In the genomic region with DNA sequence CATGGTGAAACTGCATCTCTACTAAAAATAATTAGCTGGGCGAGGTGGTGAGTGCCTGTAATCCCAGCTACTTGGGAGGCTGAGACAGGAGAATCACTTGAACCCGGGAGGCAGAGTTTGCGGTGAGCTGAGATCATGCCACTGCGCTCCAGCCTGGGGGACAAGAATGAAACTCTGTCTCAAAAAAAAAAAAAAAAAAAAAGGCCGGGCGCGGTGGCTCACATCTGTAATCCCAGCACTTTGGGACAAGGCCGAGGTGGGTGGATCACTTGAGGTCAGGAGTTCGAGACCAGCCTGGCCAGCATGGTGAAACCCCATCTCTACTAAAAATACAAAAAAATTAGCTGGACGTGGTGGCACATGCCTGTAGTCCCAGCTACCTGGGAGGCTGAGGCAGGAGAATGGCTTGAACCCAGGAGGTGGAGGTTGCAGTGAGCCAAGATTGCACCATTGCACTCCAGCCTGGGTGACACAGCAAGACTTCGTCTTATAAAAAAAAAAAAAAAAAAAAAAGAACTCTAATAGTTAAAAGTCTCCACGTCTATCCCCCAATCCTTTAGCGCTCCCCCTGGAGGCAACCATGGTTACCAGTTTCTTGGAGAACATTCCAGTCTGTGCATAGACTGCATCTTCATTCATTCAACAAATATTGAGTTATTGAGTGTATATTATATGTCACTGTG, we compare ENCODE assay signal across 10 cellular contexts. TPM values are rescaled to one million over a fixed set of nuclear protein-coding genes. Genes with fewer than 3 reads are reported as not detected.
DNase-seq lines count a peak whose midpoint lies in the region; ATAC-seq, FAIRE-seq and TF ChIP-seq lines count a peak whose summit lies in the region.
"Not testable (repeated sequence)": the region's sequence is repeated elsewhere in the genome, so short reads cannot be mapped to it uniquely, and the experiment has no call there.
"Had no signal": no experiment of that assay in that cellular context is flagged by ENCODE, and none has a peak within 500 bp of the region (broad histone marks: within the 10 kb centered on the region; RNA-seq: fewer than 3 reads in every experiment).

No MANE protein-coding gene starts in this region.

- H3K9ac ChIP-seq in HCT116 (ENCODE audit: low read length); K562 (ENCODE audit: insufficient read depth in 1 of 2, low read depth in 2 of 2, low read length in 2 of 2); mesendoderm (ENCODE audit: low read length): not testable (repeated sequence)

- H2BK5ac ChIP-seq in mesendoderm (ENCODE audit: low read length), result not testable (repeated sequence)

- H2BK120ac ChIP-seq in mesendoderm (ENCODE audit: low read depth, low read length), result not testable (repeated sequence)

- H3K79me1 ChIP-seq in mesendoderm (ENCODE audit: low read length), result not testable (repeated sequence)

- H3K23ac ChIP-seq in mesendoderm (ENCODE audit: low read length), result not testable (repeated sequence)

- H3K79me2 ChIP-seq in HCT116 (ENCODE audit: insufficient read depth, low read length); K562 (ENCODE audit: control insufficient read depth, insufficient read depth, low read length); mesendoderm (ENCODE audit: control insufficient read depth, insufficient read depth, low read length): not testable (repeated sequence)

- not testable (repeated sequence) for BruUV-seq in HCT116 (replicated peaks; lab: Mats Ljungman, UMichigan); K562 (replicated peaks; lab: Mats Ljungman, UMichigan)

- POLR2A ChIA-PET in HCT116 (lab: Charles Lee), result interaction anchor here (1.1 to 2.8 kb wide), 3 partner anchors 12 to 22 kb away, joined by 3 to 18 read pairs (median 15); a partner anchor contains a TSS
- POLR2A ChIA-PET in K562 (lab: Yijun Ruan, JAX), result interaction anchor here (0.6 to 8.2 kb wide), 4 partner anchors 11 to 837 kb away, joined by 3 to 80 read pairs (median 22); a partner anchor contains a TSS

- in situ Hi-C loops in K562 (cut with MboI), result not testable (repeated sequence)

- intact Hi-C loops in HCT116 (cut with micrococcal nuclease) (loop anchor here (5.0 kb wide), 1 partner anchor 33 kb away; a partner anchor contains a TSS), K562 (cut with micrococcal nuclease) (loop anchor here (2.0 kb wide), 1 partner anchor 41 kb away; no protein-coding TSS in a partner anchor)

- H3K9me3 ChIP-seq in HCT116 (ENCODE audit: control insufficient read depth in 1 of 2, insufficient read depth in 1 of 2, low read depth in 1 of 2, low read length in 2 of 2); K562 (replicated peaks; ENCODE audit: control insufficient read depth, insufficient read depth, low read depth, low read length): not testable (repeated sequence)

- H4K20me1 ChIP-seq in HCT116 (ENCODE audit: insufficient read depth); K562 (replicated peaks; ENCODE audit: control insufficient read depth, insufficient read depth, low read length): not testable (repeated sequence)

- not testable (repeated sequence) for H4K5ac ChIP-seq in mesendoderm (ENCODE audit: low read length)

- H3K36me3 ChIP-seq in HCT116 (ENCODE audit: control insufficient read depth in 1 of 2, insufficient read depth in 2 of 2, low read length in 2 of 2); mesendoderm (ENCODE audit: control insufficient read depth, insufficient read depth, low read length): not testable (repeated sequence)
- peaks cover 11% of the 10 kb centered on the region; the same call in 2 of the 3 replicates for H3K36me3 ChIP-seq in K562 (ENCODE audit: control insufficient read depth, insufficient read depth, low read length)

- H3K27me3 ChIP-seq in HCT116 (ENCODE audit: insufficient read depth, low read length); K562 (ENCODE audit: control insufficient read depth in 2 of 2, insufficient read depth in 2 of 2, low read length in 2 of 2); mesendoderm (ENCODE audit: insufficient read depth, low read length, poor library complexity): not testable (repeated sequence)

- H3K9me2 ChIP-seq in HCT116 (ENCODE audit: insufficient read depth), result not testable (repeated sequence)

- H3K4me2 ChIP-seq in HCT116 (ENCODE audit: low read length), result peak overlapping the region; percentile 14; the same call in 1 of the 2 replicates
- not testable (repeated sequence) for H3K4me2 ChIP-seq in K562 (ENCODE audit: insufficient read depth, low read length); mesendoderm (ENCODE audit: low read length)

- H2AFZ ChIP-seq in HCT116 (ENCODE audit: low read depth, low read length, poor library complexity, severe bottlenecking); K562 (ENCODE audit: low read depth, low read length): not testable (repeated sequence)

- 50% methylated on average over 7 of the region's 13 CpGs for WGBS in K562 (ENCODE audit: insufficient coverage, low coverage, missing lambda C conversion rate)
- no CpG with 5 or more reads among the region's 13 CpGs for WGBS in mesendoderm (ENCODE audit: extremely low coverage, insufficient coverage, low lambda C conversion rate)

- peaks cover 28 to 66% of the 10 kb centered on the region in 2 experiments for H3K4me1 ChIP-seq in HCT116 (ENCODE audit: control insufficient read depth in 1 of 2, insufficient read depth in 2 of 2, low read length in 2 of 2)
- H3K4me1 ChIP-seq in K562 (replicated peaks in 1 of 2; ENCODE audit: control insufficient read depth in 2 of 2, insufficient read depth in 2 of 2, low read length in 2 of 2), result peaks cover 48 to 53% of the 10 kb centered on the region in 2 experiments
- not testable (repeated sequence) for H3K4me1 ChIP-seq in mesendoderm (ENCODE audit: control insufficient read depth, low read depth, low read length)

- TF ChIP-seq EP300 in K562 (IDR thresholded peaks at IDR 0.05; ENCODE audit: low read length), result peak; percentile 32; the same call in 1 of the 2 replicates

- not testable (repeated sequence) for H3K4me3 ChIP-seq in HCT116 (replicated peaks in 1 of 2; ENCODE audit: low read depth in 1 of 2, low read length in 2 of 2); K562; fibroblast of villous mesenchyme (ENCODE audit: low read depth, low read length); mesendoderm (ENCODE audit: low read length)

- TF ChIP-seq CTCF in C4-2B (conservative IDR thresholded peaks at IDR 0.05) (peak; percentile 72), HCT116 (IDR thresholded peaks at IDR 0.05 in 2 of 3, conservative IDR thresholded peaks at IDR 0.05 in 1 of 3; ENCODE audit: borderline replicate concordance in 1 of 3, insufficient read depth in 1 of 3, low read depth in 2 of 3, low read length in 2 of 3) (peak in 2 of 3 experiments; percentile 27 to 44; a peak in 3 of 6 replicates), K562 (IDR thresholded peaks at IDR 0.05 in 2 of 3, conservative IDR thresholded peaks at IDR 0.05 in 1 of 3; ENCODE audit: insufficient read depth in 2 of 3, low read depth in 1 of 3, low read length in 3 of 3) (peak; percentile 54 to 65 (median 58); a peak in 5 of 6 replicates), fibroblast of villous mesenchyme (IDR thresholded peaks at IDR 0.05; ENCODE audit: insufficient read depth, low read depth, low read length) (peak; percentile 47)

- not testable (repeated sequence) for FAIRE-seq in K562 (lab: Jason Lieb, UNC)

- TF ChIP-seq POLR2A in HCT116 (IDR thresholded peaks at IDR 0.05; ENCODE audit: borderline replicate concordance, extremely low read depth, insufficient read depth, insufficient read length); K562 (conservative IDR thresholded peaks at IDR 0.05): not testable (repeated sequence)

- RAD21 ChIA-PET in HCT116 (lab: Charles Lee; ENCODE audit: low non-redundant PET in 1 of 2, low total read pairs in 2 of 2, uncharacterized antibody in 2 of 2, unreplicated experiment in 2 of 2), result interaction anchor here in 1 of 2 experiments (1.1 kb wide), 1 partner anchor 34 kb away, joined by 4 read pairs; a partner anchor contains a TSS

- not testable (repeated sequence) for DNase-seq in HCT116 (ENCODE audit: low read depth, low spot score)
- DNase-seq in NCI-H226, result peak; percentile 55
- DNase-seq in K562 (ENCODE audit: extremely low read depth in 1 of 4, low spot score in 3 of 4), result peak in 2 of 4 experiments; percentile 73 to 82
- peak; percentile 88 for DNase-seq in fibroblast of villous mesenchyme (ENCODE audit: low read depth)
- peak; percentile 67 for DNase-seq in mesendoderm
- DNase-seq in stromal cell of bone marrow (ENCODE audit: low read depth), result peak; percentile 77

- H4K8ac ChIP-seq in mesendoderm (ENCODE audit: low read depth, low read length), result not testable (repeated sequence)

- H2BK15ac ChIP-seq in mesendoderm (replicated peaks; ENCODE audit: low read depth), result not testable (repeated sequence)

- not testable (repeated sequence) for H2AK5ac ChIP-seq in mesendoderm (ENCODE audit: low read length)

- not testable (repeated sequence) for H3K9me1 ChIP-seq in K562 (ENCODE audit: control insufficient read depth, insufficient read depth, low read length)

- peak overlapping the region; percentile 1; the same call in 1 of the 2 replicates for H3K27ac ChIP-seq in C4-2B
- H3K27ac ChIP-seq in HCT116 (ENCODE audit: low read depth, low read length); mesendoderm (ENCODE audit: low read depth, low read length): not testable (repeated sequence)
- peak overlapping the region; percentile 73; the same call in 2 of the 3 replicates for H3K27ac ChIP-seq in K562 (ENCODE audit: extremely low read depth, low read depth, low read length)

- not testable (repeated sequence) for H3K56ac ChIP-seq in mesendoderm (ENCODE audit: low read length)

- H3K4ac ChIP-seq in mesendoderm (ENCODE audit: low read depth, low read length), result not testable (repeated sequence)

- not testable (repeated sequence) for ATAC-seq in HCT116
- ATAC-seq in SK-N-SH treated with all-trans-retinoic acid at 6 μM for 48 hours, result peak; percentile 40
- ATAC-seq in K562, result peak; percentile 3; the same call in 2 of the 3 replicates

- H3K18ac ChIP-seq in mesendoderm (ENCODE audit: low read length), result not testable (repeated sequence)

- TF ChIP-seq RAD21 in HCT116 (IDR thresholded peaks at IDR 0.05; ENCODE audit: low read depth), result not testable (repeated sequence)
- TF ChIP-seq RAD21 in K562 (CRISPR knock-in tag; conservative IDR thresholded peaks at IDR 0.05 in 1 of 2, IDR thresholded peaks at IDR 0.05 in 1 of 2), result peak; percentile 27 to 32; a peak in 2 of 4 replicates

- CTCF ChIA-PET in HCT116 (lab: Charles Lee), result interaction anchor here (0.7 to 2.9 kb wide), 4 partner anchors 11 to 40 kb away, joined by 3 to 10 read pairs (median 4); a partner anchor contains a TSS
- CTCF ChIA-PET in K562 (lab: Yijun Ruan, JAX; ENCODE audit: low intra/inter-chr PET ratio), result interaction anchor here (0.8 to 1.1 kb wide), 3 partner anchors 20 to 39 kb away, joined by 3 to 4 read pairs (median 4); a partner anchor contains a TSS

RNA-seq across cellular contexts. Expression of a gene that starts 2.1 kb away (rescaled TPM):
- total RNA-seq in HCT116 (2021; ENCODE audit: unreplicated experiment) (0.42 TPM), K562 (2014; rRNA removed) (0.24 and 0.86 TPM in 2 replicates), K562 (2014; rRNA removed; fragmentation: Illumina TruSeq; extraction: Trizol) (0.47 TPM in 1 of 2 replicates, not detected in the other), K562 (2015; rRNA removed; fragmentation: Illumina TruSeq; extraction: Trizol) (0.45 and 0.87 TPM in 2 replicates), K562 (2021) (0.56 TPM in 1 of 2 replicates, not detected in the other), fibroblast of villous mesenchyme (0.32 and 0.43 TPM in 2 replicates)
- polyA plus RNA-seq in HCT116 (2012), result 0.31 TPM in 1 of 2 replicates, not detected in the other
- total RNA-seq in K562 (2011; cell fraction: chromatin; rRNA removed; ENCODE audit: low replicate concordance), result 4.5 and 15.4 TPM in 2 replicates
- total RNA-seq in K562 (2011; cell fraction: nucleolus; rRNA removed), result 2.9 and 8.3 TPM in 2 replicates
- 7.6 and 10.0 TPM in 2 replicates for total RNA-seq in K562 (2011; cell fraction: nucleoplasm; rRNA removed)
- polyA plus RNA-seq in K562 (2011; rRNA removed) (not detected in 2 replicates), K562 (2014; fragmentation: Illumina TruSeq; extraction: Trizol) (not detected in 2 replicates), K562 (2014; fragmentation: Nextera tagmentation; extraction: Ambion mirVana) (not detected), K562 (2014; rRNA removed) (0.23 and 0.35 TPM in 2 replicates)
- not detected in 2 replicates for polyA plus RNA-seq in K562 (2011; cell fraction: cytosol; rRNA removed)
- polyA plus RNA-seq in K562 (2011; cell fraction: nucleus; rRNA removed), result 1.0 and 1.1 TPM in 2 replicates
- 0.17 and 0.59 TPM in 2 replicates for polyA plus RNA-seq in K562 (2012)
- 1.4 and 3.2 TPM in 2 replicates for polyA minus RNA-seq in K562 (2011; rRNA and poly(A)+ RNA removed)
- not detected in 2 replicates for polyA minus RNA-seq in K562 (2011; cell fraction: cytosol; rRNA and poly(A)+ RNA removed)
- 1.1 and 3.6 TPM in 2 replicates for polyA minus RNA-seq in K562 (2011; cell fraction: nucleus; rRNA and poly(A)+ RNA removed)
- polyA plus RNA-seq in mesendoderm (2013, experiment 1 of 2), result 0.28 TPM
- polyA plus RNA-seq in mesendoderm (2013, experiment 2 of 2), result 0.11 TPM
- total RNA-seq: G401, mucosa of gallbladder had no signal

RNA-seq across cellular contexts. Expression of a gene that starts 7.2 kb away (rescaled TPM):
- total RNA-seq in HCT116 (2021; ENCODE audit: unreplicated experiment), result 57.0 TPM
- 42.3 and 47.5 TPM in 2 replicates for polyA plus RNA-seq in HCT116 (2012)
- 24.5 and 77.3 TPM in 2 replicates for total RNA-seq in K562 (2011; cell fraction: chromatin; rRNA removed; ENCODE audit: low replicate concordance)
- total RNA-seq in K562 (2011; cell fraction: nucleolus; rRNA removed), result 49.9 and 53.4 TPM in 2 replicates
- 27.5 and 32.6 TPM in 2 replicates for total RNA-seq in K562 (2011; cell fraction: nucleoplasm; rRNA removed)
- 31.3 and 40.6 TPM in 2 replicates for total RNA-seq in K562 (2014; rRNA removed)
- 6.7 and 6.9 TPM in 2 replicates for total RNA-seq in K562 (2014; rRNA removed; fragmentation: Illumina TruSeq; extraction: Trizol)
- total RNA-seq in K562 (2015; rRNA removed; fragmentation: Illumina TruSeq; extraction: Trizol), result 21.9 and 23.3 TPM in 2 replicates
- 46.5 and 48.2 TPM in 2 replicates for total RNA-seq in K562 (2021)
- 15.2 and 22.8 TPM in 2 replicates for polyA plus RNA-seq in K562 (2011; rRNA removed)
- 27.8 and 66.6 TPM in 2 replicates for polyA plus RNA-seq in K562 (2011; cell fraction: cytosol; rRNA removed)
- polyA plus RNA-seq in K562 (2011; cell fraction: nucleus; rRNA removed), result 47.1 and 101 TPM in 2 replicates
- polyA plus RNA-seq in K562 (2012), result 26.0 and 38.2 TPM in 2 replicates
- 13.5 and 25.7 TPM in 2 replicates for polyA plus RNA-seq in K562 (2014; fragmentation: Illumina TruSeq; extraction: Trizol)
- polyA plus RNA-seq in K562 (2014; fragmentation: Nextera tagmentation; extraction: Ambion mirVana), result under 1 TPM; 0.04 to 0.08 TPM
- polyA plus RNA-seq in K562 (2014; rRNA removed), result 23.2 and 28.7 TPM in 2 replicates
- polyA minus RNA-seq in K562 (2011; rRNA and poly(A)+ RNA removed), result 7.6 and 11.9 TPM in 2 replicates
- polyA minus RNA-seq in K562 (2011; cell fraction: cytosol; rRNA and poly(A)+ RNA removed), result 23.4 and 28.6 TPM in 2 replicates
- 19.5 and 20.4 TPM in 2 replicates for polyA minus RNA-seq in K562 (2011; cell fraction: nucleus; rRNA and poly(A)+ RNA removed)
- 15.5 and 15.8 TPM in 2 replicates for total RNA-seq in fibroblast of villous mesenchyme
- 7.4 TPM for polyA plus RNA-seq in mesendoderm (2013, experiment 1 of 2)
- 6.9 TPM for polyA plus RNA-seq in mesendoderm (2013, experiment 2 of 2)

RNA-seq across cellular contexts. Expression of a gene that starts 12.3 kb away (rescaled TPM):
- total RNA-seq in HCT116 (2021; ENCODE audit: unreplicated experiment), result 58.4 TPM
- 49.9 and 53.7 TPM in 2 replicates for polyA plus RNA-seq in HCT116 (2012)
- total RNA-seq in K562 (2011; cell fraction: chromatin; rRNA removed; ENCODE audit: low replicate concordance), result 46.3 and 135 TPM in 2 replicates
- 130 and 141 TPM in 2 replicates for total RNA-seq in K562 (2011; cell fraction: nucleolus; rRNA removed)
- total RNA-seq in K562 (2011; cell fraction: nucleoplasm; rRNA removed), result 76.0 and 76.6 TPM in 2 replicates
- total RNA-seq in K562 (2014; rRNA removed), result 67.0 and 87.6 TPM in 2 replicates
- total RNA-seq in K562 (2014; rRNA removed; fragmentation: Illumina TruSeq; extraction: Trizol), result 41.3 and 56.1 TPM in 2 replicates
- total RNA-seq in K562 (2015; rRNA removed; fragmentation: Illumina TruSeq; extraction: Trizol), result 65.8 and 68.6 TPM in 2 replicates
- total RNA-seq in K562 (2021), result 74.4 and 79.8 TPM in 2 replicates
- polyA plus RNA-seq in K562 (2011; rRNA removed), result 61.2 and 75.6 TPM in 2 replicates
- polyA plus RNA-seq in K562 (2011; cell fraction: cytosol; rRNA removed), result 82.9 and 126 TPM in 2 replicates
- polyA plus RNA-seq in K562 (2011; cell fraction: nucleus; rRNA removed), result 209 and 292 TPM in 2 replicates
- 54.0 and 57.9 TPM in 2 replicates for polyA plus RNA-seq in K562 (2012)
- 78.8 and 82.3 TPM in 2 replicates for polyA plus RNA-seq in K562 (2014; fragmentation: Illumina TruSeq; extraction: Trizol)
- 10 to 100 TPM; 24.9 to 46.7 TPM for polyA plus RNA-seq in K562 (2014; fragmentation: Nextera tagmentation; extraction: Ambion mirVana)
- 85.8 and 98.9 TPM in 2 replicates for polyA plus RNA-seq in K562 (2014; rRNA removed)
- 50.8 and 69.7 TPM in 2 replicates for polyA minus RNA-seq in K562 (2011; rRNA and poly(A)+ RNA removed)
- polyA minus RNA-seq in K562 (2011; cell fraction: cytosol; rRNA and poly(A)+ RNA removed), result 40.4 and 52.6 TPM in 2 replicates
- 49.7 and 53.7 TPM in 2 replicates for polyA minus RNA-seq in K562 (2011; cell fraction: nucleus; rRNA and poly(A)+ RNA removed)
- 22.9 and 24.2 TPM in 2 replicates for total RNA-seq in fibroblast of villous mesenchyme
- 74.3 TPM for polyA plus RNA-seq in mesendoderm (2013, experiment 1 of 2)
- 74.9 TPM for polyA plus RNA-seq in mesendoderm (2013, experiment 2 of 2)

RNA-seq across cellular contexts. Expression of a gene that starts 21.0 kb away (rescaled TPM):
- total RNA-seq in HCT116 (2021; ENCODE audit: unreplicated experiment) (229 TPM), K562 (2014; rRNA removed) (215 and 262 TPM in 2 replicates), K562 (2014; rRNA removed; fragmentation: Illumina TruSeq; extraction: Trizol) (364 and 410 TPM in 2 replicates), K562 (2015; rRNA removed; fragmentation: Illumina TruSeq; extraction: Trizol) (269 and 292 TPM in 2 replicates), K562 (2021) (256 and 270 TPM in 2 replicates), fibroblast of villous mesenchyme (57.7 and 68.2 TPM in 2 replicates)
- polyA plus RNA-seq in HCT116 (2012), result 490 and 557 TPM in 2 replicates
- 61.9 and 74.9 TPM in 2 replicates for total RNA-seq in K562 (2011; cell fraction: chromatin; rRNA removed; ENCODE audit: low replicate concordance)
- 70.0 and 71.3 TPM in 2 replicates for total RNA-seq in K562 (2011; cell fraction: nucleolus; rRNA removed)
- total RNA-seq in K562 (2011; cell fraction: nucleoplasm; rRNA removed), result 120 and 182 TPM in 2 replicates
- polyA plus RNA-seq in K562 (2011; rRNA removed) (754 and 835 TPM in 2 replicates), K562 (2014; fragmentation: Illumina TruSeq; extraction: Trizol) (611 and 624 TPM in 2 replicates), K562 (2014; fragmentation: Nextera tagmentation; extraction: Ambion mirVana) (1,000 to 10,000 TPM; 1,039 to 1,103 TPM), K562 (2014; rRNA removed) (460 and 477 TPM in 2 replicates)
- polyA plus RNA-seq in K562 (2011; cell fraction: cytosol; rRNA removed), result 831 and 1,136 TPM in 2 replicates
- 223 and 387 TPM in 2 replicates for polyA plus RNA-seq in K562 (2011; cell fraction: nucleus; rRNA removed)
- polyA plus RNA-seq in K562 (2012), result 544 and 581 TPM in 2 replicates
- polyA minus RNA-seq in K562 (2011; rRNA and poly(A)+ RNA removed), result 383 and 393 TPM in 2 replicates
- 80.9 and 85.6 TPM in 2 replicates for polyA minus RNA-seq in K562 (2011; cell fraction: cytosol; rRNA and poly(A)+ RNA removed)
- polyA minus RNA-seq in K562 (2011; cell fraction: nucleus; rRNA and poly(A)+ RNA removed), result 24.2 and 63.2 TPM in 2 replicates
- 618 TPM for polyA plus RNA-seq in mesendoderm (2013, experiment 1 of 2)
- 617 TPM for polyA plus RNA-seq in mesendoderm (2013, experiment 2 of 2)

RNA-seq across cellular contexts. Expression of a gene that starts 24.9 kb away (rescaled TPM):
- total RNA-seq in HCT116 (2021; ENCODE audit: unreplicated experiment) (148 TPM), K562 (2014; rRNA removed) (51.9 and 57.2 TPM in 2 replicates), K562 (2014; rRNA removed; fragmentation: Illumina TruSeq; extraction: Trizol) (34.1 and 35.4 TPM in 2 replicates), K562 (2015; rRNA removed; fragmentation: Illumina TruSeq; extraction: Trizol) (34.4 and 35.9 TPM in 2 replicates), K562 (2021) (66.4 and 68.4 TPM in 2 replicates), fibroblast of villous mesenchyme (255 and 330 TPM in 2 replicates)
- 135 and 142 TPM in 2 replicates for polyA plus RNA-seq in HCT116 (2012)
- total RNA-seq in K562 (2011; cell fraction: chromatin; rRNA removed; ENCODE audit: low replicate concordance), result 85.7 and 174 TPM in 2 replicates
- total RNA-seq in K562 (2011; cell fraction: nucleolus; rRNA removed), result 69.6 and 76.4 TPM in 2 replicates
- total RNA-seq in K562 (2011; cell fraction: nucleoplasm; rRNA removed), result 94.4 and 106 TPM in 2 replicates
- polyA plus RNA-seq in K562 (2011; rRNA removed) (64.8 and 81.2 TPM in 2 replicates), K562 (2014; fragmentation: Illumina TruSeq; extraction: Trizol) (93.7 and 113 TPM in 2 replicates), K562 (2014; fragmentation: Nextera tagmentation; extraction: Ambion mirVana) (1 to 10 TPM; 4.1 to 5.4 TPM), K562 (2014; rRNA removed) (57.7 and 58.0 TPM in 2 replicates)
- polyA plus RNA-seq in K562 (2011; cell fraction: cytosol; rRNA removed), result 63.5 and 90.8 TPM in 2 replicates
- 143 and 200 TPM in 2 replicates for polyA plus RNA-seq in K562 (2011; cell fraction: nucleus; rRNA removed)
- 57.8 and 71.5 TPM in 2 replicates for polyA plus RNA-seq in K562 (2012)
- polyA minus RNA-seq in K562 (2011; rRNA and poly(A)+ RNA removed), result 45.0 and 49.1 TPM in 2 replicates
- 30.6 and 37.4 TPM in 2 replicates for polyA minus RNA-seq in K562 (2011; cell fraction: cytosol; rRNA and poly(A)+ RNA removed)
- 22.3 and 27.7 TPM in 2 replicates for polyA minus RNA-seq in K562 (2011; cell fraction: nucleus; rRNA and poly(A)+ RNA removed)
- polyA plus RNA-seq in mesendoderm (2013, experiment 1 of 2), result 191 TPM
- 190 TPM for polyA plus RNA-seq in mesendoderm (2013, experiment 2 of 2)
